In the genomic region with DNA sequence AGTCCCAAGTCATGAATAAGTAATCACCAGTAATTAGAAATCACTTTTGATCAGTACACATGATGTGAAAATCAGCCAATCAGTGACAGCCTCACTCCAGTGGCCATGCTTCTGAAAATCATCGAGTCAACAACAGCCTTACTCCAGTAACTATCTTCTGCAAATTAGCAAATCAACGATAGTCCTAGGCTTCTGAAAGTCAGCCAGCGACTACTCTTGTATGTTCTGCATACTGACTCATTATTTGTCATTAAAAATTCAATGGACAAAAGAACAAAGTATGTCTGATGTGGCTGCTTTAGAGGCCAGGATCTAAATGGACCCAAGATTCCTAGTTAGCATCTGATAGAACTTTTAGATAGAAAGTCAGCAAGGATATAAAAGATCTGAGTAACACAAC, we compare ENCODE assay signal across 21 cellular contexts.
"Had no signal": no experiment of that assay in that cellular context is flagged by ENCODE, and none has a peak within 500 bp of the region (broad histone marks: within the 10 kb centered on the region; RNA-seq: fewer than 3 reads in every experiment).

No MANE protein-coding gene starts in this region.

- H3K4me3 Mint-ChIP-seq: activated CD8-positive, alpha-beta T cell treated with anti-CD3 and anti-CD28 coated beads, Interleukin-2, amount 10 ng/mL, durations not matched to agents 7 days and 5 days; activated naive CD4-positive, alpha-beta T cell treated with anti-CD3 and anti-CD28 coated beads, Interleukin-2, amount 50 U/mL, for 24 hours; naive thymus-derived CD4-positive, alpha-beta T cell; T-helper 17 cell had no signal

- H3K79me2 ChIP-seq: parathyroid adenoma had no signal

- H3K9ac ChIP-seq: parathyroid adenoma had no signal

- H3K36me3 ChIP-seq: adrenal gland, upper lobe of left lung had no signal

- H3K27me3 Mint-ChIP-seq: activated naive CD4-positive, alpha-beta T cell treated with anti-CD3 and anti-CD28 coated beads, Interleukin-2, amount 50 U/mL, for 24 hours; naive thymus-derived CD4-positive, alpha-beta T cell; T-helper 17 cell had no signal

- H3K4me1 ChIP-seq: adrenal gland, body of pancreas, gastroesophageal sphincter, parathyroid adenoma, stomach, testis, upper lobe of left lung had no signal

- ATAC-seq: activated CD8-positive, alpha-beta T cell treated with anti-CD3 and anti-CD28 coated beads, Interleukin-2, amount 10 ng/mL, durations not matched to agents 7 days and 5 days; body of pancreas; gastroesophageal sphincter; heart right ventricle; left lobe of liver; naive thymus-derived CD4-positive, alpha-beta T cell; T-helper 17 cell had no signal

- H2AFZ ChIP-seq: parathyroid adenoma had no signal

- H3K27me3 ChIP-seq: adrenal gland, body of pancreas, gastroesophageal sphincter, heart right ventricle, stomach, testis, upper lobe of left lung had no signal

- H3K27ac Mint-ChIP-seq: activated CD8-positive, alpha-beta T cell treated with anti-CD3 and anti-CD28 coated beads, Interleukin-2, amount 10 ng/mL, durations not matched to agents 7 days and 5 days; activated naive CD4-positive, alpha-beta T cell treated with anti-CD3 and anti-CD28 coated beads, Interleukin-2, amount 50 U/mL, for 24 hours; naive thymus-derived CD4-positive, alpha-beta T cell; T-helper 17 cell had no signal

- H3K9me3 ChIP-seq: adrenal gland, testis, upper lobe of left lung had no signal

- H3K4me3 ChIP-seq: adrenal gland, body of pancreas, gastroesophageal sphincter, heart right ventricle, stomach, testis, upper lobe of left lung had no signal

- DNase-seq: activated CD4-positive, alpha-beta T cell treated with anti-CD3 and anti-CD28 coated beads for 4 hours; activated CD8-positive, alpha-beta memory T cell treated with anti-CD3 and anti-CD28 coated beads, Interleukin-2, amount 50 U/mL, for 4 hours; activated CD8-positive, alpha-beta T cell treated with anti-CD3 and anti-CD28 coated beads, Interleukin-2, amount 10 ng/mL, durations not matched to agents 7 days and 5 days; activated effector memory CD4-positive, alpha-beta T cell treated with anti-CD3 and anti-CD28 coated beads, Interleukin-2, amount 50 U/mL, for 16 hours; activated T-cell treated with anti-CD3 and anti-CD28 coated beads, Interleukin-2, amount 50 U/mL, for 48 hours; adrenal gland; body of pancreas; cerebellar nuclear complex; effector memory CD4-positive, alpha-beta T cell; heart right ventricle; naive thymus-derived CD4-positive, alpha-beta T cell; stimulated activated CD4-positive, alpha-beta T cell treated with anti-CD3 and anti-CD28 coated beads, Interleukin-12 subunit alpha, Interleukin-12 subunit beta, amount 100 ng/mL, for 4 hours; stimulated activated CD4-positive, alpha-beta T cell treated with anti-CD3 and anti-CD28 coated beads, Interleukin-2, amount 100 ng/mL, for 24 hours; stomach; T-helper 17 cell; testis; upper lobe of left lung had no signal

- H3K27ac ChIP-seq: adrenal gland, body of pancreas, gastroesophageal sphincter, heart right ventricle, parathyroid adenoma, stomach, testis, upper lobe of left lung had no signal

- H3K4me1 Mint-ChIP-seq: activated naive CD4-positive, alpha-beta T cell treated with anti-CD3 and anti-CD28 coated beads, Interleukin-2, amount 50 U/mL, for 24 hours; naive thymus-derived CD4-positive, alpha-beta T cell had no signal
